In genomic region chr14:67641902-67642749, GRCh38 we compare ENCODE assay signal across 1 cellular context.
TF ChIP-seq lines count a peak whose summit lies in the region.

No MANE protein-coding gene starts in this region.

TF ChIP-seq in SK-N-SH, 30 proteins besides CTCF, POLR2A, EP300 and RAD21:
- no peak for TF ChIP-seq POLR2AphosphoS5 (IDR thresholded peaks at IDR 0.05; ENCODE audit: low read depth, low read length)
- no peak for TF ChIP-seq NRF1 (IDR thresholded peaks at IDR 0.05; ENCODE audit: low read depth, low read length)
